8 cellular contexts compared by ENCODE assay signal in the genomic region with DNA sequence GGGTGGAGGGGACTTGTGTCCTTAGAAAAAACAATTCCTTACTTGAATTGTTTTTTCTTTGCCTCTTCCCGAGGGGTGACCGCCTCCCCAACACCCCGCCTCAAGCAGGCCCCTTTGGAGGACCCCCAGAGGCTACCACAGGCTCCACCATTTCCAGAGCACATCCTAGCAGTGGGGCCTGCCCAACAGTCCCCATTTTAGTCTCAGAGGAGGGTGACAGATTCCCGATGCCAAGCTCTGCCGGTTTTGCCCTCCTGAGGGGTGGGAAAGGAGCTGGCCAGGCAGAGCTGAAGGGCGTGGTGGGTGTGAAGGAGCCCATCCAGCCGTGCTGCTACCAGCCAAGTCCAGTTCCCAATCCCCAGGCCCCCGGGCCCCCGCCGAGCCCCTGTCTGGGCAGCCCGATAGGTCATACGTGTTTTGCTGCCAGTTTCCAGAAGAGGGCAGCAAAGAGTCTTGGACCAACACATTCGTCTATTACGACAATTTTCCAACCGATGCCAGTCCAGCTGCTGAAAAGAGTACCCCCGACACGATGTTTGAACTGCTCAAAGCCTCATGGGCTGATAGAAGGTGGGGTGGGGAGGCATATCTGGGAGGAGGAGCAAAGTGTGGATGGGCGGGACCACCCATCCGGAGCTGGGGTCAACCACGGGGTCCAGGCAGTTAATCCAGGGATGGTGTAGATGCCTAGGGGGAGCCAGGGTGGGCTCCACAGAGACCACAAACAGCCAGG. TPM values are rescaled to one million over a fixed set of nuclear protein-coding genes. Genes with fewer than 3 reads are reported as not detected.
DNase-seq lines count a peak whose midpoint lies in the region; ATAC-seq and TF ChIP-seq lines count a peak whose summit lies in the region.

No MANE protein-coding gene starts in this region.

- H3K27me3 ChIP-seq in BLaER1 (no peaks in the 10 kb centered on the region), mesenchymal stem cell (ENCODE audit: control insufficient read depth in 1 of 2, insufficient read depth in 1 of 2, low read length in 2 of 2) (peaks cover 14 to 23% of the 10 kb centered on the region in 2 experiments)

- no peak overlapping the region for H3K14ac ChIP-seq in mesenchymal stem cell (ENCODE audit: low read length in 2 of 2)

- no peak overlapping the region for H3K4me3 ChIP-seq in BLaER1
- H3K4me3 ChIP-seq in mesenchymal stem cell (ENCODE audit: insufficient read depth in 1 of 2, low read depth in 1 of 2, low read length in 2 of 2): peak overlapping the region in 1 of 2 experiments; percentile 18

- WGBS in mesenchymal stem cell: 34% methylated on average over 19 of the region's 20 CpGs

- no peak overlapping the region for H2AFZ ChIP-seq in mesenchymal stem cell (ENCODE audit: low read depth, low read length)

- peak; percentile 84 for TF ChIP-seq CTCF in HFFc6 (IDR thresholded peaks at IDR 0.05)

- H3K9me3 Mint-ChIP-seq in HFFc6: peaks cover 4% of the 10 kb centered on the region; the same call in 1 of the 2 replicates

- no peaks in the 10 kb centered on the region for H3K79me1 ChIP-seq in mesenchymal stem cell (replicated peaks; ENCODE audit: low read length, poor library complexity, severe bottlenecking)

- H3K4me1 Mint-ChIP-seq in HFFc6 (ENCODE audit: low read depth): no peaks in the 10 kb centered on the region

- ATAC-seq in GM18505 (IDR thresholded peaks at IDR 0.05; ENCODE audit: unreplicated experiment): no peak

- no peak overlapping the region for H3K18ac ChIP-seq in mesenchymal stem cell (ENCODE audit: low read depth in 1 of 2, low read length in 2 of 2)

- H2BK5ac ChIP-seq in mesenchymal stem cell (ENCODE audit: low read depth, low read length, poor library complexity, severe bottlenecking): no peak overlapping the region

- no peaks in the 10 kb centered on the region for H3K9me3 ChIP-seq in BLaER1
- no peaks in the 10 kb centered on the region for H3K9me3 ChIP-seq in mesenchymal stem cell (ENCODE audit: control insufficient read depth, low read length)

- no peak overlapping the region for H2BK15ac ChIP-seq in mesenchymal stem cell (ENCODE audit: low read depth, poor library complexity, severe bottlenecking)

- H3K4me3 Mint-ChIP-seq in HFFc6: no peak overlapping the region; the same call in 1 of the 2 replicates

- H3K9ac ChIP-seq in BLaER1: no peak overlapping the region
- peak overlapping the region; percentile 49 for H3K9ac ChIP-seq in mesenchymal stem cell (ENCODE audit: low read length)

- DNase-seq in HFFc6 (peak; percentile 62), NCI-H748 treated with DMSO at 0.1 percent for 48 hours (lab: John Stamatoyannopoulos, UW) (peak; percentile 24), mesenchymal stem cell (peak; percentile 78)
- DNase-seq in activated CD4-positive, alpha-beta T cell treated with anti-CD3 and anti-CD28 coated beads, Interleukin-2, amount 50 U/mL, for 4 hours: peak; percentile 53 to 60
- DNase-seq in effector CD4-positive, alpha-beta T cell: peak; percentile 31
- peak; percentile 70 for DNase-seq in stimulated activated CD8-positive, alpha-beta memory T cell treated with anti-CD3 and anti-CD28 coated beads, Interleukin-4, amount 100 ng/mL, for 48 hours

- H3K4me2 ChIP-seq in BLaER1 (peak overlapping the region; percentile 43), mesenchymal stem cell (ENCODE audit: low read length, poor library complexity, severe bottlenecking) (no peak overlapping the region)

- H2BK120ac ChIP-seq in mesenchymal stem cell (ENCODE audit: low read depth, low read length): no peak overlapping the region

- no peak for TF ChIP-seq POLR2A in GM18505 (IDR thresholded peaks at IDR 0.05; ENCODE audit: borderline replicate concordance, extremely low read depth, insufficient read depth, insufficient read length)

- no peak overlapping the region for H4K91ac ChIP-seq in mesenchymal stem cell (ENCODE audit: low read length)

- no peak overlapping the region for H2AK5ac ChIP-seq in mesenchymal stem cell (ENCODE audit: low read length, severe bottlenecking)

- no peaks in the 10 kb centered on the region for H4K20me1 ChIP-seq in BLaER1

- H3K36me3 ChIP-seq in BLaER1: no peaks in the 10 kb centered on the region
- no peaks in the 10 kb centered on the region for H3K36me3 ChIP-seq in mesenchymal stem cell (ENCODE audit: control insufficient read depth in 1 of 2, insufficient read depth in 2 of 2, low read depth in 1 of 2, low read length in 2 of 2)

- H3K27ac Mint-ChIP-seq in HFFc6: no peak overlapping the region

- H3K4me1 ChIP-seq in BLaER1: peaks cover 34% of the 10 kb centered on the region
- peaks cover 5% of the 10 kb centered on the region for H3K4me1 ChIP-seq in mesenchymal stem cell (ENCODE audit: control insufficient read depth, insufficient read depth, low read depth, low read length)

- no peak overlapping the region for H4K8ac ChIP-seq in mesenchymal stem cell (ENCODE audit: low read length)

- peaks cover 6% of the 10 kb centered on the region for H3K27me3 Mint-ChIP-seq in HFFc6 (ENCODE audit: insufficient read depth)

- no peak overlapping the region for H3K4ac ChIP-seq in mesenchymal stem cell (ENCODE audit: low read depth in 1 of 2, low read length in 2 of 2)

- no peak overlapping the region for H2BK12ac ChIP-seq in mesenchymal stem cell (ENCODE audit: low read length in 2 of 2)

- H3K27ac ChIP-seq in BLaER1: no peak overlapping the region
- H3K27ac ChIP-seq in mesenchymal stem cell (ENCODE audit: low read length, poor library complexity, severe bottlenecking): no peak overlapping the region

- H3K23ac ChIP-seq in mesenchymal stem cell (ENCODE audit: low read length in 2 of 2): no peak overlapping the region

- H3K36me3 Mint-ChIP-seq in HFFc6 (ENCODE audit: low read depth): 0 out of 2 replicates have a peak, but pooled peaks cover 3% of the 10 kb centered on the region

RNA-seq across cellular contexts. Expression of a gene that starts 18.8 kb away (rescaled TPM):
- 10 to 100 TPM; 17.4 to 34.1 (median 18.6) TPM for total RNA-seq in HFFc6 (2021; fragmentation: NEBNext Ultra II Directional; extraction: Animal tissue kit (Norgen Biotek cat#: 25700))
- polyA plus RNA-seq in mesenchymal stem cell (2013, experiment 1 of 2): 33.6 TPM
- 33.3 TPM for polyA plus RNA-seq in mesenchymal stem cell (2013, experiment 2 of 2)

RNA-seq across cellular contexts. Expression of a gene that starts 46.1 kb away (rescaled TPM):
- total RNA-seq in HFFc6 (2021; fragmentation: NEBNext Ultra II Directional; extraction: Animal tissue kit (Norgen Biotek cat#: 25700)): 1 to 10 TPM; 1.7 to 3.2 (median 2.1) TPM
- 2.7 TPM for polyA plus RNA-seq in mesenchymal stem cell (2013, experiment 1 of 2)
- 2.8 TPM for polyA plus RNA-seq in mesenchymal stem cell (2013, experiment 2 of 2)

RNA-seq across cellular contexts. Expression of a gene that starts 46.9 kb away (rescaled TPM):
- 10 to 100 TPM; 15.1 to 25.5 (median 17.9) TPM for total RNA-seq in HFFc6 (2021; fragmentation: NEBNext Ultra II Directional; extraction: Animal tissue kit (Norgen Biotek cat#: 25700))
- 20.2 TPM for polyA plus RNA-seq in mesenchymal stem cell (2013, experiment 1 of 2)
- polyA plus RNA-seq in mesenchymal stem cell (2013, experiment 2 of 2): 20.1 TPM

Comparison
In these comparisons a context has a peak if more than half of its experiments do, and no peak if none do; other contexts are left out.
1. DNase-seq: peak in every context shown above with its lines; median percentile 78 in mesenchymal stem cell; 70 in stimulated activated CD8-positive, alpha-beta memory T cell treated with anti-CD3 and anti-CD28 coated beads, Interleukin-4, amount 100 ng/mL, for 48 hours; 62 in HFFc6; 56 in activated CD4-positive, alpha-beta T cell treated with anti-CD3 and anti-CD28 coated beads, Interleukin-2, amount 50 U/mL, for 4 hours; 31 in effector CD4-positive, alpha-beta T cell; 24 in NCI-H748 treated with DMSO at 0.1 percent for 48 hours.